Comparison of ENCODE assay signal across 23 cellular contexts in genomic region chr12:32727237-32727636, GRCh38. TPM values are rescaled to one million over a fixed set of nuclear protein-coding genes. Genes with fewer than 3 reads are reported as not detected.
A peak's percentile ranks its signal among the peaks of the same experiment; 100 is the strongest.
DNase-seq lines count a peak whose midpoint lies in the region; ATAC-seq and TF ChIP-seq lines count a peak whose summit lies in the region.
"Had no signal": no experiment of that assay in that cellular context is flagged by ENCODE, and none has a peak within 500 bp of the region (broad histone marks: within the 10 kb centered on the region; RNA-seq: fewer than 3 reads in every experiment).

No MANE protein-coding gene starts in this region.

- peak overlapping the region in 2 of 3 donors; percentile 8 to 31 for H3K27ac Mint-ChIP-seq in CD4-positive, CD25-positive, alpha-beta regulatory T cell
- H3K27ac Mint-ChIP-seq in activated T-helper 17 cell treated with anti-CD3 and anti-CD28 coated beads, Interleukin-2, amount 50 U/mL, for 72 hours = peak overlapping the region; percentile 76
- H3K27ac Mint-ChIP-seq: activated B cell treated with CpG ODN at 0.5 μM for 24 hours; T-helper 1 cell treated with Interleukin-12 subunit alpha and Interleukin-12 subunit beta and Interleukin-4 antibody, amounts not matched to agents 30 μg/mL and 1 μg/mL, for 36 hours had no signal

- no peak overlapping the region for H3K27ac ChIP-seq in CD4-positive, CD25-positive, alpha-beta regulatory T cell (ENCODE audit: insufficient read depth, low read length, poor library complexity, severe bottlenecking)
- H3K27ac ChIP-seq in Peyer's patch = no peak overlapping the region
- H3K27ac ChIP-seq: GM23248, heart right ventricle, KMS-11, PC-9, upper lobe of left lung had no signal

- H3K4me1 Mint-ChIP-seq in CD4-positive, CD25-positive, alpha-beta regulatory T cell = peaks cover 0 to 6% (median 3%) of the 10 kb centered on the region in 4 donors
- peaks cover 11% of the 10 kb centered on the region for H3K4me1 Mint-ChIP-seq in activated T-helper 17 cell treated with anti-CD3 and anti-CD28 coated beads, Interleukin-2, amount 50 U/mL, for 72 hours
- H3K4me1 Mint-ChIP-seq: activated B cell treated with CpG ODN at 0.5 μM for 24 hours had no signal

- H3K27me3 Mint-ChIP-seq in CD4-positive, CD25-positive, alpha-beta regulatory T cell = no peaks in the 10 kb centered on the region
- H3K27me3 Mint-ChIP-seq in activated T-helper 17 cell treated with anti-CD3 and anti-CD28 coated beads, Interleukin-2, amount 50 U/mL, for 72 hours = no peaks in the 10 kb centered on the region
- H3K27me3 Mint-ChIP-seq: activated B cell treated with CpG ODN at 0.5 μM for 24 hours had no signal

- no peak for DNase-seq in CD4-positive, CD25-positive, alpha-beta regulatory T cell
- DNase-seq in ELR (ENCODE audit: low read depth) = peak; percentile 6
- peak; percentile 17 for DNase-seq in iPS-NIHi11 (ENCODE audit: low spot score)
- no peak for DNase-seq in GF-D8 (lab: John Stamatoyannopoulos, UW)
- DNase-seq in Peyer's patch = no peak
- DNase-seq in T1000 (lab: John Stamatoyannopoulos, UW) = no peak
- DNase-seq: activated B cell treated with CpG ODN at 0.5 μM for 24 hours; activated T-cell treated with anti-CD3 and anti-CD28 coated beads, Interleukin-2, amount 50 U/mL, for 4 hours; cortex of kidney; GM23248; heart right ventricle; kidney; NCI-H1092; NCI-H2029; NCI-H345; occipital lobe; PC-9; stimulated activated CD4-positive, alpha-beta T cell treated with anti-CD3 and anti-CD28 coated beads, Interleukin-12 subunit alpha, Interleukin-12 subunit beta, amount 100 ng/mL, for 4 hours; upper lobe of left lung had no signal

- H3K27me3 ChIP-seq in CD4-positive, CD25-positive, alpha-beta regulatory T cell (ENCODE audit: control insufficient read depth, insufficient read depth, low read length) = no peaks in the 10 kb centered on the region
- H3K27me3 ChIP-seq in Peyer's patch = no peaks in the 10 kb centered on the region
- H3K27me3 ChIP-seq: heart right ventricle, upper lobe of left lung had no signal

- no peak overlapping the region for H3K4me3 Mint-ChIP-seq in CD4-positive, CD25-positive, alpha-beta regulatory T cell
- H3K4me3 Mint-ChIP-seq in activated T-helper 17 cell treated with anti-CD3 and anti-CD28 coated beads, Interleukin-2, amount 50 U/mL, for 72 hours = no peak overlapping the region
- H3K4me3 Mint-ChIP-seq: activated B cell treated with CpG ODN at 0.5 μM for 24 hours; activated T-cell treated with anti-CD3 and anti-CD28 coated beads, Interleukin-2, amount 50 U/mL, for 4 hours; T-helper 1 cell treated with Interleukin-12 subunit alpha and Interleukin-12 subunit beta and Interleukin-4 antibody, amounts not matched to agents 30 μg/mL and 1 μg/mL, for 36 hours had no signal

- peaks cover 49% of the 10 kb centered on the region for H3K36me3 ChIP-seq in CD4-positive, CD25-positive, alpha-beta regulatory T cell (ENCODE audit: control insufficient read depth, insufficient read depth, low read length)
- H3K36me3 ChIP-seq in Peyer's patch = peaks cover 0 to 51% (median 0%) of the 10 kb centered on the region in 3 donors

- no peaks in the 10 kb centered on the region for H3K9me3 ChIP-seq in CD4-positive, CD25-positive, alpha-beta regulatory T cell (ENCODE audit: control insufficient read depth in 2 of 2, low read length in 2 of 2)
- H3K9me3 ChIP-seq in Peyer's patch = no peaks in the 10 kb centered on the region
- H3K9me3 ChIP-seq: heart right ventricle, upper lobe of left lung had no signal

- H3K36me3 Mint-ChIP-seq in CD4-positive, CD25-positive, alpha-beta regulatory T cell = peaks cover 48% of the 10 kb centered on the region
- peaks cover 87% of the 10 kb centered on the region for H3K36me3 Mint-ChIP-seq in activated T-helper 17 cell treated with anti-CD3 and anti-CD28 coated beads, Interleukin-2, amount 50 U/mL, for 72 hours (ENCODE audit: low read depth)

- H3K4me1 ChIP-seq in CD4-positive, CD25-positive, alpha-beta regulatory T cell (ENCODE audit: control insufficient read depth, insufficient read depth, low read length, poor library complexity, severe bottlenecking) = no peaks in the 10 kb centered on the region
- H3K4me1 ChIP-seq in Peyer's patch = no peaks in the 10 kb centered on the region
- H3K4me1 ChIP-seq: upper lobe of left lung had no signal

- no peak for TF ChIP-seq CTCF in Peyer's patch (IDR thresholded peaks at IDR 0.05)

- H3K4me3 ChIP-seq in CD4-positive, CD25-positive, alpha-beta regulatory T cell (ENCODE audit: low read depth, low read length) = no peak overlapping the region
- no peak overlapping the region for H3K4me3 ChIP-seq in Peyer's patch
- H3K4me3 ChIP-seq: GM23248, heart right ventricle, lung, PC-9, upper lobe of left lung had no signal

- ATAC-seq in CD4-positive, CD25-positive, alpha-beta regulatory T cell (ENCODE audit: low read depth in 2 of 2) = no peak
- ATAC-seq in activated T-helper 17 cell treated with anti-CD3 and anti-CD28 coated beads, Interleukin-2, amount 50 U/mL, for 72 hours (replicated peaks) = no peak
- ATAC-seq: activated T-cell treated with anti-CD3 and anti-CD28 coated beads, Interleukin-2, amount 50 U/mL, for 4 hours; heart right ventricle had no signal

- no peak for TF ChIP-seq POLR2A in Peyer's patch (IDR thresholded peaks at IDR 0.05)

- no peaks in the 10 kb centered on the region for H3K9me3 Mint-ChIP-seq in CD4-positive, CD25-positive, alpha-beta regulatory T cell
- H3K9me3 Mint-ChIP-seq in activated T-helper 17 cell treated with anti-CD3 and anti-CD28 coated beads, Interleukin-2, amount 50 U/mL, for 72 hours = no peaks in the 10 kb centered on the region
- H3K9me3 Mint-ChIP-seq: activated B cell treated with CpG ODN at 0.5 μM for 24 hours; activated T-cell treated with anti-CD3 and anti-CD28 coated beads, Interleukin-2, amount 50 U/mL, for 4 hours; T-helper 1 cell treated with Interleukin-12 subunit alpha and Interleukin-12 subunit beta and Interleukin-4 antibody, amounts not matched to agents 30 μg/mL and 1 μg/mL, for 36 hours had no signal

RNA-seq across cellular contexts. Expression of gene YARS2, which starts 28.5 kb away (rescaled TPM):
- total RNA-seq in CD4-positive, CD25-positive, alpha-beta regulatory T cell = 15.9 TPM
- 10 to 100 TPM; 16.2 to 20.6 (median 17.8) TPM for polyA plus RNA-seq in CD4-positive, CD25-positive, alpha-beta regulatory T cell
- total RNA-seq in activated T-helper 17 cell treated with anti-CD3 and anti-CD28 coated beads, Interleukin-2, amount 50 U/mL, for 72 hours = 10 to 100 TPM; 19.0 to 37.6 TPM
- 10 to 100 TPM in 3 of 4 donors, 1 to 10 TPM in 1; 9.6 to 22.8 (median 19.2) TPM for total RNA-seq in Peyer's patch

RNA-seq across cellular contexts. Expression of gene DNM1L, which starts 48.1 kb away (rescaled TPM):
- 61.6 TPM for total RNA-seq in CD4-positive, CD25-positive, alpha-beta regulatory T cell
- 10 to 100 TPM; 16.2 to 17.8 (median 17.2) TPM for polyA plus RNA-seq in CD4-positive, CD25-positive, alpha-beta regulatory T cell
- 10 to 100 TPM; 44.7 to 67.6 TPM for total RNA-seq in activated T-helper 17 cell treated with anti-CD3 and anti-CD28 coated beads, Interleukin-2, amount 50 U/mL, for 72 hours
- 10 to 100 TPM; 30.6 to 91.6 (median 50.0) TPM for total RNA-seq in Peyer's patch

Comparison
In these comparisons a context has a peak if more than half of its experiments do, and no peak if none do; other contexts are left out.
1. DNase-seq: peak in ELR (single experiment) and iPS-NIHi11 (single experiment); none in CD4-positive, CD25-positive, alpha-beta regulatory T cell (0 of 3), GF-D8 (single experiment), Peyer's patch (0 of 3) and T1000 (single experiment).